Comparison of ENCODE assay signal across 9 cellular contexts in the genomic region with DNA sequence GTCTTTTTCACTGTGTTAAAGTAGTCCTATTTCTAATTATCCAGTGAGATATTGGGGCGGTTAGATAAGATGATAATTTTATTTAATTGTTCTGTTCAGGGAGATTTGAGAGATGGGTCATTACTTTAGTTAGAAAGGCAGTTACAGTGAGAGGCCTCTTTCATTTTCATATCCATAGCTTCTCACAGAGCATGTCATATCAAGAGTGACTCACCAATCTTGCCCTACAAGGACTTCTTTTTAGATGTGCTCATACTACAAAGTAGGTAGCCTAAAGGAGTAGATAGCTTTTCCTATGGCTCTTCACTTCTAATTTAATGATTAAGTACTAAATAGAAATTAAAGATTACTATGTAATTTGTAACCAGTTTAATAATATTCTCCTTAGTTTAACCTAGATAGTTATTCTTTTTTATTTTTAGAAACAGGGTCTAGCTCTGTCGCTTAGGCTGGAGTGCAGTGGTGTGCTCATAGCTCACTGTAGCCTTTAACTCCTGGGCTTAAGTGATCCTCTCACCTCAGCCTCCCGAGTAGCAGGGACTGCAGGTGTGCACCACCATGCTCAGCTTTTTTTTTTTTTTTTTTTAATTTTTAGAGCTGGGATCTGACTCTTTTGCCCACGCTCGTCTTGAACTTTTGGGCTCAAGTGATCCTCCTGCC.
DNase-seq lines count a peak whose midpoint lies in the region; ATAC-seq and TF ChIP-seq lines count a peak whose summit lies in the region.
"Had no signal": no experiment of that assay in that cellular context is flagged by ENCODE, and none has a peak within 500 bp of the region (broad histone marks: within the 10 kb centered on the region; RNA-seq: fewer than 3 reads in every experiment).

No MANE protein-coding gene starts in this region.

- H3K4me3 ChIP-seq in H7 (ENCODE audit: insufficient read depth, low read depth, low read length) (no peak overlapping the region), BE2C (ENCODE audit: low read depth, low read length) (no peak overlapping the region)
- no peak overlapping the region for H3K4me3 ChIP-seq in effector memory CD4-positive, alpha-beta T cell (ENCODE audit: insufficient read depth, low read depth, low read length, poor library complexity, severe bottlenecking)

- peak; percentile 99 for ATAC-seq in HG02759 (IDR thresholded peaks at IDR 0.05; ENCODE audit: unreplicated experiment)

- H3K27me3 ChIP-seq in H7 (ENCODE audit: control insufficient read depth, insufficient read depth, low read length) = no peaks in the 10 kb centered on the region
- H3K27me3 ChIP-seq in effector memory CD4-positive, alpha-beta T cell (replicated peaks; ENCODE audit: control insufficient read depth, insufficient read depth, low read length, poor library complexity, severe bottlenecking) = no peaks in the 10 kb centered on the region
- no peaks in the 10 kb centered on the region for H3K27me3 ChIP-seq in BE2C

- no peaks in the 10 kb centered on the region for H3K9me3 ChIP-seq in effector memory CD4-positive, alpha-beta T cell (ENCODE audit: control insufficient read depth, low read length)
- no peaks in the 10 kb centered on the region for H3K9me3 ChIP-seq in BE2C

- no peaks in the 10 kb centered on the region for H3K36me3 ChIP-seq in H7 (replicated peaks; ENCODE audit: control insufficient read depth, insufficient read depth, low read length)
- no peaks in the 10 kb centered on the region for H3K36me3 ChIP-seq in effector memory CD4-positive, alpha-beta T cell (ENCODE audit: control insufficient read depth, insufficient read depth, low read length)
- no peaks in the 10 kb centered on the region for H3K36me3 ChIP-seq in BE2C

- no peak for TF ChIP-seq CTCF in BE2C (IDR thresholded peaks at IDR 0.05; ENCODE audit: low read depth, low read length)

- DNase-seq in DMS53 (lab: John Stamatoyannopoulos, UW) (peak; percentile 5), DMS53 treated with DMSO at 0.1 percent for 48 hours (lab: John Stamatoyannopoulos, UW; ENCODE audit: unreplicated experiment) (no peak), OCI-M1 (lab: John Stamatoyannopoulos, UW) (peak; percentile 67), renal cortical epithelial cell (ENCODE audit: low read depth) (peak; percentile 27), H7 (no peak), BE2C (no peak)
- DNase-seq in effector memory CD4-positive, alpha-beta T cell = no peak

- H3K27ac ChIP-seq in effector memory CD4-positive, alpha-beta T cell (ENCODE audit: insufficient read depth, low read length, poor library complexity, severe bottlenecking) = no peak overlapping the region
- H3K27ac ChIP-seq: 22Rv1 had no signal

- H3K4me1 ChIP-seq in effector memory CD4-positive, alpha-beta T cell (ENCODE audit: control insufficient read depth, insufficient read depth, low read length, poor library complexity, severe bottlenecking) = no peaks in the 10 kb centered on the region
- peaks cover 2% of the 10 kb centered on the region; the same call in 1 of the 2 replicates for H3K4me1 ChIP-seq in BE2C

Comparison
In these comparisons a context has a peak if more than half of its experiments do, and no peak if none do; other contexts are left out.
1. DNase-seq: peak in DMS53 (single experiment), OCI-M1 (single experiment) and renal cortical epithelial cell (single experiment); none in DMS53 treated with DMSO at 0.1 percent for 48 hours (single experiment), H7 (single experiment), effector memory CD4-positive, alpha-beta T cell (0 of 3) and BE2C (single experiment).